Comparison of ENCODE assay signal across 1 cellular context in genomic region chr1:6026095-6026809, GRCh38.
TF ChIP-seq lines count a peak whose summit lies in the region.

No MANE protein-coding gene starts in this region.

TF ChIP-seq in GM12878, 131 proteins besides CTCF, POLR2A, EP300 and RAD21 (continued from another document and continues in another):
- no peak for TF ChIP-seq JUNB (IDR thresholded peaks at IDR 0.05)
- no peak for TF ChIP-seq ZBTB11 (CRISPR knock-in tag; IDR thresholded peaks at IDR 0.05)
- no peak for TF ChIP-seq ZNF217 (IDR thresholded peaks at IDR 0.05)
- no peak for TF ChIP-seq STAT3 (IDR thresholded peaks at IDR 0.05; ENCODE audit: low read depth, low read length)
- peak; percentile 60 for TF ChIP-seq RUNX3 (IDR thresholded peaks at IDR 0.05; ENCODE audit: low read length)
- TF ChIP-seq, protein P1, sequence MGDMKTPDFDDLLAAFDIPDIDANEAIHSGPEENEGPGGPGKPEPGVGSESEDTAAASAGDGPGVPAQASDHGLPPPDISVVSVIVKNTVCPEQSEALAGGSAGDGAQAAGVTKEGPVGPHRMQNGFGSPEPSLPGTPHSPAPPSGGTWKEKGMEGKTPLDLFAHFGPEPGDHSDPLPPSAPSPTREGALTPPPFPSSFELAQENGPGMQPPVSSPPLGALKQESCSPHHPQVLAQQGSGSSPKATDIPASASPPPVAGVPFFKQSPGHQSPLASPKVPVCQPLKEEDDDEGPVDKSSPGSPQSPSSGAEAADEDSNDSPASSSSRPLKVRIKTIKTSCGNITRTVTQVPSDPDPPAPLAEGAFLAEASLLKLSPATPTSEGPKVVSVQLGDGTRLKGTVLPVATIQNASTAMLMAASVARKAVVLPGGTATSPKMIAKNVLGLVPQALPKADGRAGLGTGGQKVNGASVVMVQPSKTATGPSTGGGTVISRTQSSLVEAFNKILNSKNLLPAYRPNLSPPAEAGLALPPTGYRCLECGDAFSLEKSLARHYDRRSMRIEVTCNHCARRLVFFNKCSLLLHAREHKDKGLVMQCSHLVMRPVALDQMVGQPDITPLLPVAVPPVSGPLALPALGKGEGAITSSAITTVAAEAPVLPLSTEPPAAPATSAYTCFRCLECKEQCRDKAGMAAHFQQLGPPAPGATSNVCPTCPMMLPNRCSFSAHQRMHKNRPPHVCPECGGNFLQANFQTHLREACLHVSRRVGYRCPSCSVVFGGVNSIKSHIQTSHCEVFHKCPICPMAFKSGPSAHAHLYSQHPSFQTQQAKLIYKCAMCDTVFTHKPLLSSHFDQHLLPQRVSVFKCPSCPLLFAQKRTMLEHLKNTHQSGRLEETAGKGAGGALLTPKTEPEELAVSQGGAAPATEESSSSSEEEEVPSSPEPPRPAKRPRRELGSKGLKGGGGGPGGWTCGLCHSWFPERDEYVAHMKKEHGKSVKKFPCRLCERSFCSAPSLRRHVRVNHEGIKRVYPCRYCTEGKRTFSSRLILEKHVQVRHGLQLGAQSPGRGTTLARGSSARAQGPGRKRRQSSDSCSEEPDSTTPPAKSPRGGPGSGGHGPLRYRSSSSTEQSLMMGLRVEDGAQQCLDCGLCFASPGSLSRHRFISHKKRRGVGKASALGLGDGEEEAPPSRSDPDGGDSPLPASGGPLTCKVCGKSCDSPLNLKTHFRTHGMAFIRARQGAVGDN (IDR thresholded peaks at IDR 0.05) = peak; percentile 96
- TF ChIP-seq SIN3A (IDR thresholded peaks at IDR 0.05; ENCODE audit: low read depth, low read length) = 0 out of 2 replicates have a peak, but pooled peaks have one; percentile 87
- TF ChIP-seq SMAD1 (IDR thresholded peaks at IDR 0.05; ENCODE audit: low read depth, partially characterized antibody) = no peak
- no peak for TF ChIP-seq EZH2 (IDR thresholded peaks at IDR 0.05; ENCODE audit: borderline replicate concordance, control insufficient read depth, low read depth, low read length)
- TF ChIP-seq ZNF592 (IDR thresholded peaks at IDR 0.05) = no peak
- TF ChIP-seq KAT2A (conservative IDR thresholded peaks at IDR 0.05; ENCODE audit: control insufficient read depth, low read depth, low read length) = no peak
- no peak for TF ChIP-seq SUPT20H (IDR thresholded peaks at IDR 0.05; ENCODE audit: borderline replicate concordance, control insufficient read depth, low read depth, low read length)
- TF ChIP-seq IKZF2 (IDR thresholded peaks at IDR 0.05) = peak; percentile 49 to 50; a peak in 2 of 4 replicates
- TF ChIP-seq ELK1 (IDR thresholded peaks at IDR 0.05; ENCODE audit: low read depth, low read length) = peak; percentile 37; the same call in 1 of the 2 replicates
- TF ChIP-seq IRF4 (IDR thresholded peaks at IDR 0.05; ENCODE audit: low read depth, low read length) = 0 out of 2 replicates have a peak, but pooled peaks have one; percentile 23
- TF ChIP-seq FOXK2 (IDR thresholded peaks at IDR 0.05) = no peak
- no peak for TF ChIP-seq ZBTB33 (IDR thresholded peaks at IDR 0.05)
- TF ChIP-seq, protein P2, sequence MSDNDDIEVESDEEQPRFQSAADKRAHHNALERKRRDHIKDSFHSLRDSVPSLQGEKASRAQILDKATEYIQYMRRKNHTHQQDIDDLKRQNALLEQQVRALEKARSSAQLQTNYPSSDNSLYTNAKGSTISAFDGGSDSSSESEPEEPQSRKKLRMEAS (IDR thresholded peaks at IDR 0.05; ENCODE audit: low read depth, low read length) = peak; percentile 95
- TF ChIP-seq BCL3 (IDR thresholded peaks at IDR 0.05; ENCODE audit: borderline replicate concordance, insufficient read depth, low read depth, low read length, poor library complexity, severe bottlenecking) = peak; percentile 70
- no peak for TF ChIP-seq RCOR1 (conservative IDR thresholded peaks at IDR 0.05; ENCODE audit: low read depth, low read length)
- no peak for TF ChIP-seq TCF7 (IDR thresholded peaks at IDR 0.05; ENCODE audit: borderline replicate concordance)
- no peak for TF ChIP-seq POU2F2 (IDR thresholded peaks at IDR 0.05; ENCODE audit: borderline replicate concordance, low read depth, low read length)
- TF ChIP-seq TBL1XR1 (IDR thresholded peaks at IDR 0.05; ENCODE audit: low read depth, low read length) = no peak
- TF ChIP-seq CBX5 (IDR thresholded peaks at IDR 0.05; ENCODE audit: low read depth) = no peak
- TF ChIP-seq ZNF622 (IDR thresholded peaks at IDR 0.05) = no peak
- no peak; the same call in none of the 2 replicates for TF ChIP-seq POLR2AphosphoS2 (IDR thresholded peaks at IDR 0.05; ENCODE audit: low read depth, low read length)
- no peak for TF ChIP-seq SREBF2 (IDR thresholded peaks at IDR 0.05; ENCODE audit: low read length)
- TF ChIP-seq CEBPB (IDR thresholded peaks at IDR 0.05; ENCODE audit: borderline replicate concordance in 1 of 2, low read depth in 2 of 2, low read length in 2 of 2) = no peak
- no peak for TF ChIP-seq ZBED1 (IDR thresholded peaks at IDR 0.05; ENCODE audit: borderline replicate concordance)
- TF ChIP-seq STAT1 (conservative IDR thresholded peaks at IDR 0.05) = no peak
- TF ChIP-seq, protein P3, sequence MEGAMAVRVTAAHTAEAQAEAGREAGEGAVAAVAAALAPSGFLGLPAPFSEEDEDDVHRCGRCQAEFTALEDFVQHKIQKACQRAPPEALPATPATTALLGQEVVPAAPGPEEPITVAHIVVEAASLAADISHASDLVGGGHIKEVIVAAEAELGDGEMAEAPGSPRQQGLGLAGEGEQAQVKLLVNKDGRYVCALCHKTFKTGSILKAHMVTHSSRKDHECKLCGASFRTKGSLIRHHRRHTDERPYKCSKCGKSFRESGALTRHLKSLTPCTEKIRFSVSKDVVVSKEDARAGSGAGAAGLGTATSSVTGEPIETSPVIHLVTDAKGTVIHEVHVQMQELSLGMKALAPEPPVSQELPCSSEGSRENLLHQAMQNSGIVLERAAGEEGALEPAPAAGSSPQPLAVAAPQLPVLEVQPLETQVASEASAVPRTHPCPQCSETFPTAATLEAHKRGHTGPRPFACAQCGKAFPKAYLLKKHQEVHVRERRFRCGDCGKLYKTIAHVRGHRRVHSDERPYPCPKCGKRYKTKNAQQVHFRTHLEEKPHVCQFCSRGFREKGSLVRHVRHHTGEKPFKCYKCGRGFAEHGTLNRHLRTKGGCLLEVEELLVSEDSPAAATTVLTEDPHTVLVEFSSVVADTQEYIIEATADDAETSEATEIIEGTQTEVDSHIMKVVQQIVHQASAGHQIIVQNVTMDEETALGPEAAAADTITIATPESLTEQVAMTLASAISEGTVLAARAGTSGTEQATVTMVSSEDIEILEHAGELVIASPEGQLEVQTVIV (IDR thresholded peaks at IDR 0.05; ENCODE audit: borderline replicate concordance, partially characterized antibody) = no peak
- no peak for TF ChIP-seq SMC3 (IDR thresholded peaks at IDR 0.05; ENCODE audit: borderline replicate concordance, low read length)
- TF ChIP-seq POLR2AphosphoS5 (IDR thresholded peaks at IDR 0.05; ENCODE audit: low read length) = peak; percentile 87
- TF ChIP-seq KLF5 (IDR thresholded peaks at IDR 0.05; ENCODE audit: partially characterized antibody) = no peak
- 0 out of 2 replicates have a peak, but pooled peaks have one; percentile 25 for TF ChIP-seq MLLT1 (IDR thresholded peaks at IDR 0.05)
- no peak for TF ChIP-seq ZZZ3 (IDR thresholded peaks at IDR 0.05; ENCODE audit: control insufficient read depth, insufficient read length, low read depth)
- TF ChIP-seq TCF12 (IDR thresholded peaks at IDR 0.05; ENCODE audit: low read depth, low read length) = peak; percentile 85
